1 cellular context compared by ENCODE assay signal in genomic region chr6:20575125-20575524, GRCh38.
TF ChIP-seq lines count a peak whose summit lies in the region.

No MANE protein-coding gene starts in this region.

TF ChIP-seq in K562, 482 proteins besides CTCF, POLR2A, EP300 and RAD21 (continued from another document and continues in another):
- TF ChIP-seq, protein P1, sequence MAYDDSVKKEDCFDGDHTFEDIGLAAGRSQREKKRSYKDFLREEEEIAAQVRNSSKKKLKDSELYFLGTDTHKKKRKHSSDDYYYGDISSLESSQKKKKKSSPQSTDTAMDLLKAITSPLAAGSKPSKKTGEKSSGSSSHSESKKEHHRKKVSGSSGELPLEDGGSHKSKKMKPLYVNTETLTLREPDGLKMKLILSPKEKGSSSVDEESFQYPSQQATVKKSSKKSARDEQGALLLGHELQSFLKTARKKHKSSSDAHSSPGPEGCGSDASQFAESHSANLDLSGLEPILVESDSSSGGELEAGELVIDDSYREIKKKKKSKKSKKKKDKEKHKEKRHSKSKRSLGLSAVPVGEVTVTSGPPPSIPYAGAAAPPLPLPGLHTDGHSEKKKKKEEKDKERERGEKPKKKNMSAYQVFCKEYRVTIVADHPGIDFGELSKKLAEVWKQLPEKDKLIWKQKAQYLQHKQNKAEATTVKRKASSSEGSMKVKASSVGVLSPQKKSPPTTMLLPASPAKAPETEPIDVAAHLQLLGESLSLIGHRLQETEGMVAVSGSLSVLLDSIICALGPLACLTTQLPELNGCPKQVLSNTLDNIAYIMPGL (CRISPR knock-in tag; IDR thresholded peaks at IDR 0.05): no peak
- peak; percentile 94 to 100 for TF ChIP-seq RCOR1 (IDR thresholded peaks at IDR 0.05; ENCODE audit: borderline replicate concordance in 1 of 2, low read depth in 2 of 2, low read length in 2 of 2)
- TF ChIP-seq NCOR1 (IDR thresholded peaks at IDR 0.05): peak; percentile 94
- no peak for TF ChIP-seq POU5F1 (IDR thresholded peaks at IDR 0.05; ENCODE audit: borderline replicate concordance, low read depth, low read length, partially characterized antibody)
- peak; percentile 89 for TF ChIP-seq PHB2 (IDR thresholded peaks at IDR 0.05; ENCODE audit: low read depth)
- peak; percentile 93 to 96; a peak in 3 of 4 replicates for TF ChIP-seq FOXA3 (CRISPR knock-in tag; conservative IDR thresholded peaks at IDR 0.05 in 1 of 2, IDR thresholded peaks at IDR 0.05 in 1 of 2)
- peak; percentile 97 for TF ChIP-seq ZNF197 (CRISPR knock-in tag; IDR thresholded peaks at IDR 0.05; ENCODE audit: low read depth)
- no peak for TF ChIP-seq ZNF232 (CRISPR knock-in tag; IDR thresholded peaks at IDR 0.05)
- TF ChIP-seq, protein P2, sequence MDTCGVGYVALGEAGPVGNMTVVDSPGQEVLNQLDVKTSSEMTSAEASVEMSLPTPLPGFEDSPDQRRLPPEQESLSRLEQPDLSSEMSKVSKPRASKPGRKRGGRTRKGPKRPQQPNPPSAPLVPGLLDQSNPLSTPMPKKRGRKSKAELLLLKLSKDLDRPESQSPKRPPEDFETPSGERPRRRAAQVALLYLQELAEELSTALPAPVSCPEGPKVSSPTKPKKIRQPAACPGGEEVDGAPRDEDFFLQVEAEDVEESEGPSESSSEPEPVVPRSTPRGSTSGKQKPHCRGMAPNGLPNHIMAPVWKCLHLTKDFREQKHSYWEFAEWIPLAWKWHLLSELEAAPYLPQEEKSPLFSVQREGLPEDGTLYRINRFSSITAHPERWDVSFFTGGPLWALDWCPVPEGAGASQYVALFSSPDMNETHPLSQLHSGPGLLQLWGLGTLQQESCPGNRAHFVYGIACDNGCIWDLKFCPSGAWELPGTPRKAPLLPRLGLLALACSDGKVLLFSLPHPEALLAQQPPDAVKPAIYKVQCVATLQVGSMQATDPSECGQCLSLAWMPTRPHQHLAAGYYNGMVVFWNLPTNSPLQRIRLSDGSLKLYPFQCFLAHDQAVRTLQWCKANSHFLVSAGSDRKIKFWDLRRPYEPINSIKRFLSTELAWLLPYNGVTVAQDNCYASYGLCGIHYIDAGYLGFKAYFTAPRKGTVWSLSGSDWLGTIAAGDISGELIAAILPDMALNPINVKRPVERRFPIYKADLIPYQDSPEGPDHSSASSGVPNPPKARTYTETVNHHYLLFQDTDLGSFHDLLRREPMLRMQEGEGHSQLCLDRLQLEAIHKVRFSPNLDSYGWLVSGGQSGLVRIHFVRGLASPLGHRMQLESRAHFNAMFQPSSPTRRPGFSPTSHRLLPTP (IDR thresholded peaks at IDR 0.05; ENCODE audit: borderline replicate concordance, extremely low read depth, insufficient read length): no peak
- peak in 1 of 2 experiments; percentile 40 for TF ChIP-seq NCOA2 (IDR thresholded peaks at IDR 0.05; ENCODE audit: partially characterized antibody in 2 of 2)
- no peak for TF ChIP-seq ZNF561 (CRISPR knock-in tag; conservative IDR thresholded peaks at IDR 0.05)
- TF ChIP-seq STAG1 (CRISPR knock-in tag; IDR thresholded peaks at IDR 0.05; ENCODE audit: borderline replicate concordance): no peak
- no peak for TF ChIP-seq NR4A1 (CRISPR knock-in tag; IDR thresholded peaks at IDR 0.05)
- peak; percentile 61; the same call in 1 of the 2 replicates for TF ChIP-seq NR4A1 (tag; IDR thresholded peaks at IDR 0.05)
- peak; percentile 92 for TF ChIP-seq MEIS2 (IDR thresholded peaks at IDR 0.05; ENCODE audit: partially characterized antibody)
- TF ChIP-seq ZNF354B (CRISPR knock-in tag; IDR thresholded peaks at IDR 0.05): no peak
- TF ChIP-seq TCF3 (CRISPR knock-in tag; IDR thresholded peaks at IDR 0.05): peak; percentile 96
- peak; percentile 57; the same call in 1 of the 2 replicates for TF ChIP-seq HMG20A (CRISPR knock-in tag; conservative IDR thresholded peaks at IDR 0.05)
- peak; percentile 36; the same call in 1 of the 2 replicates for TF ChIP-seq POLR2H (tag; IDR thresholded peaks at IDR 0.05; ENCODE audit: low read depth)
- TF ChIP-seq CBX3 (IDR thresholded peaks at IDR 0.05; ENCODE audit: borderline replicate concordance in 1 of 2, low read length in 2 of 2): peak in 1 of 2 experiments; percentile 46; a peak in 1 of 3 replicates
- TF ChIP-seq NFIC (IDR thresholded peaks at IDR 0.05): peak; percentile 86
- TF ChIP-seq ELK1 (CRISPR knock-in tag; IDR thresholded peaks at IDR 0.05): no peak
- no peak for TF ChIP-seq L3MBTL2 (IDR thresholded peaks at IDR 0.05)
- TF ChIP-seq, protein P3, sequence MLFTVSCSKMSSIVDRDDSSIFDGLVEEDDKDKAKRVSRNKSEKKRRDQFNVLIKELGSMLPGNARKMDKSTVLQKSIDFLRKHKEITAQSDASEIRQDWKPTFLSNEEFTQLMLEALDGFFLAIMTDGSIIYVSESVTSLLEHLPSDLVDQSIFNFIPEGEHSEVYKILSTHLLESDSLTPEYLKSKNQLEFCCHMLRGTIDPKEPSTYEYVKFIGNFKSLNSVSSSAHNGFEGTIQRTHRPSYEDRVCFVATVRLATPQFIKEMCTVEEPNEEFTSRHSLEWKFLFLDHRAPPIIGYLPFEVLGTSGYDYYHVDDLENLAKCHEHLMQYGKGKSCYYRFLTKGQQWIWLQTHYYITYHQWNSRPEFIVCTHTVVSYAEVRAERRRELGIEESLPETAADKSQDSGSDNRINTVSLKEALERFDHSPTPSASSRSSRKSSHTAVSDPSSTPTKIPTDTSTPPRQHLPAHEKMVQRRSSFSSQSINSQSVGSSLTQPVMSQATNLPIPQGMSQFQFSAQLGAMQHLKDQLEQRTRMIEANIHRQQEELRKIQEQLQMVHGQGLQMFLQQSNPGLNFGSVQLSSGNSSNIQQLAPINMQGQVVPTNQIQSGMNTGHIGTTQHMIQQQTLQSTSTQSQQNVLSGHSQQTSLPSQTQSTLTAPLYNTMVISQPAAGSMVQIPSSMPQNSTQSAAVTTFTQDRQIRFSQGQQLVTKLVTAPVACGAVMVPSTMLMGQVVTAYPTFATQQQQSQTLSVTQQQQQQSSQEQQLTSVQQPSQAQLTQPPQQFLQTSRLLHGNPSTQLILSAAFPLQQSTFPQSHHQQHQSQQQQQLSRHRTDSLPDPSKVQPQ (CRISPR knock-in tag; IDR thresholded peaks at IDR 0.05; ENCODE audit: borderline replicate concordance): no peak
- TF ChIP-seq GABPB2 (CRISPR knock-in tag; conservative IDR thresholded peaks at IDR 0.05): no peak
- TF ChIP-seq CBFA2T2 (conservative IDR thresholded peaks at IDR 0.05): peak; percentile 98
- TF ChIP-seq ARID1B (IDR thresholded peaks at IDR 0.05): peak; percentile 97
- TF ChIP-seq GATA2 (CRISPR knock-in tag; IDR thresholded peaks at IDR 0.05): peak; percentile 95
- peak in 1 of 2 experiments; percentile 97; a peak in 2 of 4 replicates for TF ChIP-seq TBL1XR1 (IDR thresholded peaks at IDR 0.05; ENCODE audit: low read length in 2 of 2)
- TF ChIP-seq SMAD4 (CRISPR knock-in tag; conservative IDR thresholded peaks at IDR 0.05): peak; percentile 92
- TF ChIP-seq SRSF1 (IDR thresholded peaks at IDR 0.05; ENCODE audit: low read depth, low read length): no peak
- peak; percentile 99 for TF ChIP-seq ZNF589 (CRISPR knock-in tag; IDR thresholded peaks at IDR 0.05; ENCODE audit: low read depth)
- peak; percentile 63 for TF ChIP-seq FOXA1 (IDR thresholded peaks at IDR 0.05; ENCODE audit: borderline replicate concordance)
- TF ChIP-seq KAT7 (CRISPR knock-in tag; IDR thresholded peaks at IDR 0.05; ENCODE audit: borderline replicate concordance): no peak
- TF ChIP-seq ZKSCAN8 (CRISPR knock-in tag; IDR thresholded peaks at IDR 0.05): peak; percentile 83
- TF ChIP-seq ZNF644 (tag; IDR thresholded peaks at IDR 0.05; ENCODE audit: low read depth): peak; percentile 97
- peak in 1 of 2 experiments; percentile 94; a peak in 2 of 4 replicates for TF ChIP-seq HDAC1 (IDR thresholded peaks at IDR 0.05)
- peak; percentile 72; the same call in 1 of the 2 replicates for TF ChIP-seq JUND (IDR thresholded peaks at IDR 0.05; ENCODE audit: borderline replicate concordance, low read depth, low read length)
- TF ChIP-seq JUND (tag; IDR thresholded peaks at IDR 0.05; ENCODE audit: borderline replicate concordance, low read depth, low read length): no peak; the same call in 2 of the 3 replicates
- TF ChIP-seq DPF2 (IDR thresholded peaks at IDR 0.05): peak; percentile 95
- no peak for TF ChIP-seq CHD7 (IDR thresholded peaks at IDR 0.05; ENCODE audit: low read depth, low read length)
- peak; percentile 98 for TF ChIP-seq ZNF766 (CRISPR knock-in tag; conservative IDR thresholded peaks at IDR 0.05)
